9 cellular contexts compared by ENCODE assay signal in genomic region chr5:91189480-91190332, GRCh38.
DNase-seq lines count a peak whose midpoint lies in the region; ATAC-seq and TF ChIP-seq lines count a peak whose summit lies in the region.
"Had no signal": no experiment of that assay in that cellular context is flagged by ENCODE, and none has a peak within 500 bp of the region (broad histone marks: within the 10 kb centered on the region; RNA-seq: fewer than 3 reads in every experiment).

No MANE protein-coding gene starts in this region.

- H3K9me3 Mint-ChIP-seq in natural killer cell = no peaks in the 10 kb centered on the region
- H3K9me3 Mint-ChIP-seq in activated T-cell treated with anti-CD3 and anti-CD28 coated beads, Interleukin-2, amount 50 U/mL, for 72 hours = no peaks in the 10 kb centered on the region

- ATAC-seq in HG03066 (IDR thresholded peaks at IDR 0.05; ENCODE audit: low read depth, unreplicated experiment) (peak; percentile 85), natural killer cell (peak in 2 of 3 donors; percentile 35 to 54)
- no peak for ATAC-seq in activated T-cell treated with anti-CD3 and anti-CD28 coated beads, Interleukin-2, amount 50 U/mL, for 72 hours (replicated peaks in 1 of 2)

- DNase-seq in AG10803 (ENCODE audit: low read depth) (peak; percentile 85), coronary artery (ENCODE audit: low spot score) (no peak), natural killer cell (no peak), posterior cingulate gyrus (no peak), MV-4-11 (lab: John Stamatoyannopoulos, UW) (no peak), DMS53 (lab: John Stamatoyannopoulos, UW) (no peak)
- DNase-seq in activated T-cell treated with anti-CD3 and anti-CD28 coated beads, Interleukin-2, amount 50 U/mL, for 72 hours = no peak
- DNase-seq: DMS79 had no signal

- H3K27ac Mint-ChIP-seq in natural killer cell = peak overlapping the region in 1 of 2 donors; percentile 84
- no peak overlapping the region for H3K27ac Mint-ChIP-seq in activated T-cell treated with anti-CD3 and anti-CD28 coated beads, Interleukin-2, amount 50 U/mL, for 72 hours

- no peaks in the 10 kb centered on the region for H3K36me3 Mint-ChIP-seq in natural killer cell
- no peaks in the 10 kb centered on the region for H3K36me3 Mint-ChIP-seq in activated T-cell treated with anti-CD3 and anti-CD28 coated beads, Interleukin-2, amount 50 U/mL, for 72 hours (ENCODE audit: insufficient read depth in 2 of 2)

- H3K4me3 ChIP-seq in AG10803 (ENCODE audit: low read length) = peak overlapping the region; percentile 42
- peak overlapping the region; percentile 54 for H3K4me3 ChIP-seq in coronary artery

- peak overlapping the region; percentile 25 for H3K4me3 Mint-ChIP-seq in natural killer cell
- no peak overlapping the region for H3K4me3 Mint-ChIP-seq in activated T-cell treated with anti-CD3 and anti-CD28 coated beads, Interleukin-2, amount 50 U/mL, for 72 hours

- peaks cover 0 to 8% of the 10 kb centered on the region in 2 donors for H3K27me3 Mint-ChIP-seq in natural killer cell (ENCODE audit: low read depth in 2 of 2)
- peaks cover 25% of the 10 kb centered on the region for H3K27me3 Mint-ChIP-seq in activated T-cell treated with anti-CD3 and anti-CD28 coated beads, Interleukin-2, amount 50 U/mL, for 72 hours (ENCODE audit: low read depth)

- H3K27ac ChIP-seq in coronary artery = peak overlapping the region in 1 of 2 donors; percentile 54

- intact Hi-C loops in natural killer cell (cut with micrococcal nuclease) = no loop called here
- intact Hi-C loops in posterior cingulate gyrus (cut with DNase I) = no loop called here

- peaks cover 0 to 11% of the 10 kb centered on the region in 2 donors for H3K4me1 Mint-ChIP-seq in natural killer cell
- no peaks in the 10 kb centered on the region for H3K4me1 Mint-ChIP-seq in activated T-cell treated with anti-CD3 and anti-CD28 coated beads, Interleukin-2, amount 50 U/mL, for 72 hours (ENCODE audit: low read depth)

- TF ChIP-seq CTCF in AG10803 (conservative IDR thresholded peaks at IDR 0.05; ENCODE audit: low read length) (no peak), coronary artery (IDR thresholded peaks at IDR 0.05) (no peak), natural killer cell (IDR thresholded peaks at IDR 0.05) (no peak)

Comparison
In these comparisons a context has a peak if more than half of its experiments do, and no peak if none do; other contexts are left out.
1. ATAC-seq: peak in HG03066 (single experiment) and natural killer cell (2 of 3); none in activated T-cell treated with anti-CD3 and anti-CD28 coated beads, Interleukin-2, amount 50 U/mL, for 72 hours (0 of 2).